ENCODE assay signal across 15 cellular contexts in genomic region chr14:100616854-100617714, GRCh38. TPM values are rescaled to one million over a fixed set of nuclear protein-coding genes. Genes with fewer than 3 reads are reported as not detected.
DNase-seq lines count a peak whose midpoint lies in the region; ATAC-seq, FAIRE-seq and TF ChIP-seq lines count a peak whose summit lies in the region.
"Had no signal": no experiment of that assay in that cellular context is flagged by ENCODE, and none has a peak within 500 bp of the region (broad histone marks: within the 10 kb centered on the region; RNA-seq: fewer than 3 reads in every experiment).

No MANE protein-coding gene starts in this region.

- H4K20me1 ChIP-seq in HepG2 (ENCODE audit: insufficient read depth, low read length): no peaks in the 10 kb centered on the region

- H3K18ac ChIP-seq in trophoblast cell (ENCODE audit: low read length): no peak overlapping the region

- no peaks in the 10 kb centered on the region for H3K9me3 Mint-ChIP-seq in stimulated activated naive CD8-positive, alpha-beta T cell treated with anti-CD3 and anti-CD28 coated beads, Interleukin-15, amount 100 ng/mL, for 72 hours
- no peaks in the 10 kb centered on the region for H3K9me3 Mint-ChIP-seq in activated naive CD8-positive, alpha-beta T cell treated with anti-CD3 and anti-CD28 coated beads, Interleukin-2, amount 50 U/mL, for 24 hours

- H3K79me1 ChIP-seq in trophoblast cell (ENCODE audit: low read length): no peaks in the 10 kb centered on the region

- H3K4me3 ChIP-seq in HepG2 (replicated peaks in 1 of 3; ENCODE audit: insufficient read depth in 1 of 3, low read depth in 2 of 3, low read length in 3 of 3) (no peak overlapping the region), trophoblast cell (ENCODE audit: low read depth, low read length) (no peak overlapping the region)
- H3K4me3 ChIP-seq: ovary, stomach had no signal

- no peak for FAIRE-seq in HepG2 (lab: Jason Lieb, UNC)
- FAIRE-seq: colon had no signal

- no peak overlapping the region for H2BK5ac ChIP-seq in trophoblast cell (ENCODE audit: low read depth, low read length, poor library complexity)

- DNase-seq in stimulated activated naive CD8-positive, alpha-beta T cell treated with anti-CD3 and anti-CD28 coated beads, Interleukin-15, amount 100 ng/mL, for 72 hours: no peak
- no peak for DNase-seq in stimulated activated naive CD8-positive, alpha-beta T cell treated with anti-CD3 and anti-CD28 coated beads, Interleukin-15, Interleukin-2, amounts not matched to agents 100 U/mL and 50 U/mL, for 24 hours
- DNase-seq in activated naive CD8-positive, alpha-beta T cell treated with anti-CD3 and anti-CD28 coated beads, Interleukin-2, amount 50 U/mL, for 24 hours: no peak
- no peak for DNase-seq in HepG2 (ENCODE audit: low spot score)
- DNase-seq in SKM-1 (lab: John Stamatoyannopoulos, UW; ENCODE audit: unreplicated experiment): no peak
- DNase-seq in activated CD4-positive, CD25-positive, alpha-beta regulatory T cell (lab: John Stamatoyannopoulos, UW): no peak
- no peak for DNase-seq in trophoblast cell
- DNase-seq: COR-L47; NCI-H187; stimulated activated CD4-positive, alpha-beta T cell treated with anti-CD3 and anti-CD28 coated beads, Interleukin-2, amount 100 ng/mL, for 24 hours; stomach had no signal

- H3K27ac ChIP-seq in HepG2 (ENCODE audit: extremely low read length, insufficient read depth, low read length) (no peak overlapping the region), trophoblast cell (ENCODE audit: low read depth, low read length) (no peak overlapping the region)
- H3K27ac ChIP-seq: ovary, stomach had no signal

- peak; percentile 48 for ATAC-seq in stimulated activated naive CD8-positive, alpha-beta T cell treated with anti-CD3 and anti-CD28 coated beads, Interleukin-15, amount 100 ng/mL, for 72 hours
- no peak for ATAC-seq in stimulated activated naive CD8-positive, alpha-beta T cell treated with anti-CD3 and anti-CD28 coated beads, Interleukin-15, Interleukin-2, amounts not matched to agents 100 U/mL and 50 U/mL, for 24 hours
- ATAC-seq in activated naive CD8-positive, alpha-beta T cell treated with anti-CD3 and anti-CD28 coated beads, Interleukin-2, amount 50 U/mL, for 24 hours: no peak
- ATAC-seq in HepG2 (peak; percentile 29; the same call in 2 of the 3 replicates), HG02852 (IDR thresholded peaks at IDR 0.05; ENCODE audit: unreplicated experiment) (no peak)

- in situ Hi-C loops in HepG2 (cut with HindIII; ENCODE audit: extremely low pct_ligation_motif_present, low pct_unique_long_range_greater_than_20kb): no loop called here

- H3K4me1 Mint-ChIP-seq in stimulated activated naive CD8-positive, alpha-beta T cell treated with anti-CD3 and anti-CD28 coated beads, Interleukin-15, amount 100 ng/mL, for 72 hours: peaks cover 19% of the 10 kb centered on the region
- H3K4me1 Mint-ChIP-seq in activated naive CD8-positive, alpha-beta T cell treated with anti-CD3 and anti-CD28 coated beads, Interleukin-2, amount 50 U/mL, for 24 hours: peaks cover 18% of the 10 kb centered on the region

- WGBS in HepG2 (ENCODE audit: low lambda C conversion rate): 48% methylated on average over 12 of the region's 15 CpGs
- WGBS in trophoblast cell (ENCODE audit: extremely low coverage, insufficient coverage, insufficient read length): no CpG with 5 or more reads among the region's 15 CpGs

- POLR2A ChIA-PET in HepG2 (lab: Yijun Ruan, JAX): no interaction called here

- H2BK12ac ChIP-seq in trophoblast cell (ENCODE audit: low read length): no peak overlapping the region

- no peak overlapping the region for H2AK5ac ChIP-seq in trophoblast cell (ENCODE audit: low read length)

- CTCF ChIA-PET in HepG2 (lab: Yijun Ruan, JAX; ENCODE audit: low intra/inter-chr PET ratio, low total read pairs): no interaction called here

- no peak for TF ChIP-seq RAD21 in HepG2 (CRISPR knock-in tag; IDR thresholded peaks at IDR 0.05)

- no TSS peak for BruUV-seq in HepG2 (replicated peaks; lab: Mats Ljungman, UMichigan)

- no peak overlapping the region for H4K91ac ChIP-seq in trophoblast cell (ENCODE audit: low read depth, low read length)

- no peak overlapping the region for H4K8ac ChIP-seq in trophoblast cell (ENCODE audit: low read depth, low read length)

- H3K4me1 ChIP-seq in HepG2 (ENCODE audit: insufficient read depth, low read length) (peaks cover 12% of the 10 kb centered on the region), trophoblast cell (ENCODE audit: control insufficient read depth in 1 of 2, insufficient read depth in 2 of 2, low read length in 2 of 2) (no peaks in the 10 kb centered on the region)

- no peak overlapping the region for H3K9ac ChIP-seq in HepG2 (ENCODE audit: insufficient read depth, low read depth, low read length)
- H3K9ac ChIP-seq in trophoblast cell (ENCODE audit: low read length): no peak overlapping the region

- H3K27me3 ChIP-seq in HepG2 (ENCODE audit: control insufficient read depth in 1 of 2, insufficient read depth in 2 of 2, low read length in 2 of 2): peaks cover 4 to 56% of the 10 kb centered on the region in 2 experiments
- H3K27me3 ChIP-seq in trophoblast cell (ENCODE audit: insufficient read depth, low read length): no peaks in the 10 kb centered on the region
- H3K27me3 ChIP-seq: ovary had no signal

- no peak overlapping the region for H2AFZ ChIP-seq in HepG2 (ENCODE audit: low read length)
- H2AFZ ChIP-seq in trophoblast cell (ENCODE audit: insufficient read depth, low read length, poor library complexity): no peak overlapping the region

- no peaks in the 10 kb centered on the region for H3K9me3 ChIP-seq in HepG2 (ENCODE audit: low read length)
- H3K9me3 ChIP-seq in trophoblast cell (ENCODE audit: insufficient read depth, low read depth, low read length): no peaks in the 10 kb centered on the region
- H3K9me3 ChIP-seq: ovary, stomach had no signal

- H3K4ac ChIP-seq in trophoblast cell (ENCODE audit: low read depth, low read length): no peak overlapping the region

- no peak overlapping the region for H3K23ac ChIP-seq in trophoblast cell (ENCODE audit: low read length)

- H3K79me2 ChIP-seq in HepG2 (ENCODE audit: insufficient read depth, low read length): no peaks in the 10 kb centered on the region
- H3K79me2 ChIP-seq in trophoblast cell (ENCODE audit: control insufficient read depth, insufficient read depth, low read length, poor library complexity): no peaks in the 10 kb centered on the region

- H3K14ac ChIP-seq in trophoblast cell (ENCODE audit: low read length): no peak overlapping the region

- intact Hi-C loops in HepG2 (cut with micrococcal nuclease; ENCODE audit: unreplicated experiment): no loop called here

- H4K12ac ChIP-seq in trophoblast cell (ENCODE audit: low read depth, low read length): no peak overlapping the region

- H2BK120ac ChIP-seq in trophoblast cell (ENCODE audit: insufficient read depth, low read length, poor library complexity): no peak overlapping the region

- no peak for TF ChIP-seq POLR2A in HepG2 (IDR thresholded peaks at IDR 0.05; ENCODE audit: insufficient read depth in 1 of 2, low read depth in 2 of 2, low read length in 2 of 2)

- H3K4me2 ChIP-seq in HepG2 (ENCODE audit: low read depth, low read length) (peak overlapping the region; percentile 32; the same call in 1 of the 2 replicates), trophoblast cell (ENCODE audit: low read length) (no peak overlapping the region)

- H3K27ac Mint-ChIP-seq in stimulated activated naive CD8-positive, alpha-beta T cell treated with anti-CD3 and anti-CD28 coated beads, Interleukin-15, amount 100 ng/mL, for 72 hours: peak overlapping the region; percentile 59 to 67
- H3K27ac Mint-ChIP-seq in activated naive CD8-positive, alpha-beta T cell treated with anti-CD3 and anti-CD28 coated beads, Interleukin-2, amount 50 U/mL, for 24 hours: peak overlapping the region; percentile 1

- no peaks in the 10 kb centered on the region for H3K36me3 ChIP-seq in HepG2 (replicated peaks in 1 of 2; ENCODE audit: control insufficient read depth in 1 of 2, insufficient read depth in 2 of 2, low read length in 2 of 2)
- no peaks in the 10 kb centered on the region for H3K36me3 ChIP-seq in trophoblast cell (ENCODE audit: control insufficient read depth in 1 of 2, insufficient read depth in 2 of 2, low read length in 2 of 2)
- H3K36me3 ChIP-seq: ovary, stomach had no signal

- TF ChIP-seq EP300 in HepG2 (IDR thresholded peaks at IDR 0.05; ENCODE audit: low read depth in 2 of 2, low read length in 2 of 2) (no peak), HepG2 (CRISPR knock-in tag; IDR thresholded peaks at IDR 0.05; ENCODE audit: borderline replicate concordance) (no peak)

- H3K27me3 Mint-ChIP-seq in stimulated activated naive CD8-positive, alpha-beta T cell treated with anti-CD3 and anti-CD28 coated beads, Interleukin-15, amount 100 ng/mL, for 72 hours: no peaks in the 10 kb centered on the region
- no peaks in the 10 kb centered on the region for H3K27me3 Mint-ChIP-seq in activated naive CD8-positive, alpha-beta T cell treated with anti-CD3 and anti-CD28 coated beads, Interleukin-2, amount 50 U/mL, for 24 hours

- H3K4me3 Mint-ChIP-seq in stimulated activated naive CD8-positive, alpha-beta T cell treated with anti-CD3 and anti-CD28 coated beads, Interleukin-15, amount 100 ng/mL, for 72 hours: no peak overlapping the region
- H3K4me3 Mint-ChIP-seq in activated naive CD8-positive, alpha-beta T cell treated with anti-CD3 and anti-CD28 coated beads, Interleukin-2, amount 50 U/mL, for 24 hours: no peak overlapping the region

- no peaks in the 10 kb centered on the region for H3K36me3 Mint-ChIP-seq in activated naive CD8-positive, alpha-beta T cell treated with anti-CD3 and anti-CD28 coated beads, Interleukin-2, amount 50 U/mL, for 24 hours (ENCODE audit: low read depth)

- TF ChIP-seq CTCF in HepG2 (CRISPR knock-in tag; IDR thresholded peaks at IDR 0.05): no peak

RNA-seq across cellular contexts. Expression of gene BEGAIN, which starts 29.9 kb away (rescaled TPM):
- total RNA-seq in HepG2 (2016; rRNA removed; fragmentation: Illumina TruSeq; extraction: Trizol): not detected in 2 replicates
- total RNA-seq in HepG2 (2016; cell fraction: cytosol; rRNA removed; fragmentation: Illumina TruSeq; extraction: Trizol; ENCODE audit: low read depth): not detected in 2 replicates
- total RNA-seq in HepG2 (2016; cell fraction: insoluble cytoplasmic fraction; rRNA removed; fragmentation: Illumina TruSeq; extraction: Trizol): not detected in 2 replicates
- not detected in 2 replicates for total RNA-seq in HepG2 (2016; cell fraction: membrane; rRNA removed; fragmentation: Illumina TruSeq; extraction: Trizol)
- not detected in 2 replicates for total RNA-seq in HepG2 (2016; cell fraction: nucleus; rRNA removed; fragmentation: Illumina TruSeq; extraction: Trizol)
- not detected in 2 replicates for polyA plus RNA-seq in HepG2 (2011; rRNA removed)
- polyA plus RNA-seq in HepG2 (2011; cell fraction: cytosol; rRNA removed): not detected in 2 replicates
- not detected in 2 replicates for polyA plus RNA-seq in HepG2 (2011; cell fraction: nucleus; rRNA removed)
- not detected in 2 replicates for polyA plus RNA-seq in HepG2 (2012)
- polyA plus RNA-seq in HepG2 (2016; cell fraction: cytosol; fragmentation: Illumina TruSeq; extraction: Trizol; ENCODE audit: low read depth): not detected in 2 replicates
- polyA plus RNA-seq in HepG2 (2016; cell fraction: insoluble cytoplasmic fraction; fragmentation: Illumina TruSeq; extraction: Trizol; ENCODE audit: low read depth): not detected in 2 replicates
- not detected in 2 replicates for polyA plus RNA-seq in HepG2 (2016; cell fraction: membrane; fragmentation: Illumina TruSeq; extraction: Trizol; ENCODE audit: low read depth)
- polyA plus RNA-seq in HepG2 (2016; cell fraction: nucleus; fragmentation: Illumina TruSeq; extraction: Trizol; ENCODE audit: insufficient read depth, low read depth): not detected in 2 replicates
- 39.7 TPM in 1 of 2 replicates, not detected in the other for polyA minus RNA-seq in HepG2 (2011; rRNA and poly(A)+ RNA removed; ENCODE audit: low replicate concordance)
- polyA minus RNA-seq in HepG2 (2011; cell fraction: cytosol; rRNA and poly(A)+ RNA removed): 0.20 TPM in 1 of 2 replicates, not detected in the other
- polyA minus RNA-seq in HepG2 (2011; cell fraction: nucleus; rRNA and poly(A)+ RNA removed): 0.26 TPM in 1 of 2 replicates, not detected in the other
- 0.01 TPM in 1 of 2 replicates, not detected in the other for polyA plus RNA-seq in trophoblast cell (2013)
- total RNA-seq: fibroblast of villous mesenchyme had no signal

Comparison
In these comparisons a context has a peak if more than half of its experiments do, and no peak if none do; other contexts are left out.
1. ATAC-seq: peak in stimulated activated naive CD8-positive, alpha-beta T cell treated with anti-CD3 and anti-CD28 coated beads, Interleukin-15, amount 100 ng/mL, for 72 hours (single experiment) and HepG2 (single experiment); none in stimulated activated naive CD8-positive, alpha-beta T cell treated with anti-CD3 and anti-CD28 coated beads, Interleukin-15, Interleukin-2, amounts not matched to agents 100 U/mL and 50 U/mL, for 24 hours (single experiment), activated naive CD8-positive, alpha-beta T cell treated with anti-CD3 and anti-CD28 coated beads, Interleukin-2, amount 50 U/mL, for 24 hours (single experiment) and HG02852 (single experiment).